8 cellular contexts compared by ENCODE assay signal in genomic region chr11:46332568-46333128, GRCh38. TPM values are rescaled to one million over a fixed set of nuclear protein-coding genes. Genes with fewer than 3 reads are reported as not detected.
DNase-seq lines count a peak whose midpoint lies in the region; TF ChIP-seq lines count a peak whose summit lies in the region.

No MANE protein-coding gene starts in this region.

- no peak for TF ChIP-seq POLR2A in breast epithelium (IDR thresholded peaks at IDR 0.05)
- TF ChIP-seq POLR2A in lower leg skin (IDR thresholded peaks at IDR 0.05) = no peak

- DNase-seq in breast epithelium (ENCODE audit: low spot score in 2 of 2) = no peak
- no peak for DNase-seq in MCF 10A (ENCODE audit: unreplicated experiment)
- DNase-seq in left kidney (ENCODE audit: low read depth, low spot score) = peak; percentile 81
- peak; percentile 72 for DNase-seq in stimulated activated naive CD4-positive, alpha-beta T cell treated with Interleukin-2 at 50 U/mL for 16 hours (lab: John Stamatoyannopoulos, UW)
- no peak for DNase-seq in lower leg skin (ENCODE audit: low spot score in 2 of 2)
- DNase-seq in ACHN = no peak
- no peak for DNase-seq in CD1c-positive myeloid dendritic cell (ENCODE audit: extremely low spot score)

- TF ChIP-seq CTCF in breast epithelium (IDR thresholded peaks at IDR 0.05) (no peak), MCF 10A (IDR thresholded peaks at IDR 0.05; ENCODE audit: unreplicated experiment) (no peak), lower leg skin (IDR thresholded peaks at IDR 0.05) (no peak)

- peaks cover 27% of the 10 kb centered on the region for H3K4me1 Mint-ChIP-seq in MCF 10A (ENCODE audit: insufficient read depth, unreplicated experiment)

- H3K27ac ChIP-seq in breast epithelium (no peak overlapping the region), angular gyrus (ENCODE audit: low read depth, low read length) (peak overlapping the region; percentile 15)

- CTCF ChIA-PET in MCF 10A (lab: Yijun Ruan, JAX) = interaction anchor here (0.5 to 1.0 kb wide), 3 partner anchors 9 to 216 kb away, joined by 3 to 4 read pairs (median 3); no protein-coding TSS in a partner anchor

- H3K36me3 ChIP-seq in breast epithelium = no peaks in the 10 kb centered on the region

- H3K4me3 ChIP-seq in breast epithelium (peak overlapping the region; percentile 38 to 65 (median 53)), lower leg skin (ENCODE audit: low read depth, poor library complexity, severe bottlenecking) (no peak overlapping the region)

- POLR2A ChIA-PET in MCF 10A (lab: Yijun Ruan, JAX) = no interaction called here

- no peak overlapping the region for H3K27ac Mint-ChIP-seq in MCF 10A (ENCODE audit: low read depth, unreplicated experiment)

- H3K36me3 Mint-ChIP-seq in MCF 10A (ENCODE audit: insufficient read depth, unreplicated experiment) = peaks cover 4% of the 10 kb centered on the region

- peaks cover 29% of the 10 kb centered on the region for H3K27me3 Mint-ChIP-seq in MCF 10A (ENCODE audit: insufficient read depth, unreplicated experiment)

- in situ Hi-C loops in ACHN (cut with HindIII; ENCODE audit: low pct_ligation_motif_present, low pct_unique_long_range_greater_than_20kb, low sequenced_read_pairs) = no loop called here

- WGBS in lower leg skin, 2 donors = 5% methylated on average over 8 to 12 of the region's 60 CpGs

- intact Hi-C loops in breast epithelium (cut with DNase I; ENCODE audit: low total_unique reads) (no loop called here), MCF 10A (cut with micrococcal nuclease) (no loop called here), lower leg skin (cut with DNase I; ENCODE audit: low total_unique reads) (no loop called here)

- no peak overlapping the region for H3K4me3 Mint-ChIP-seq in MCF 10A (ENCODE audit: unreplicated experiment)

- H3K4me1 ChIP-seq in breast epithelium = no peaks in the 10 kb centered on the region

- peaks cover 0 to 18% of the 10 kb centered on the region in 2 donors for H3K27me3 ChIP-seq in breast epithelium

- H3K9me3 ChIP-seq in breast epithelium = no peaks in the 10 kb centered on the region

- no peaks in the 10 kb centered on the region for H3K9me3 Mint-ChIP-seq in MCF 10A (ENCODE audit: unreplicated experiment)

- no TSS peak for BruUV-seq in MCF 10A (replicated peaks; lab: Mats Ljungman, UMichigan)

RNA-seq across cellular contexts. Expression of gene DGKZ, which starts 14.6 kb away (rescaled TPM):
- total RNA-seq in breast epithelium (10 to 100 TPM; 42.3 to 46.5 (median 46.2) TPM), MCF 10A (2022) (52.8 and 57.9 TPM in 2 replicates), lower leg skin (10 to 100 TPM; 41.8 to 86.4 (median 60.3) TPM)

RNA-seq across cellular contexts. Expression of gene MDK, which starts 48.8 kb away (rescaled TPM):
- total RNA-seq in breast epithelium (100 to 1,000 TPM in 1 of 3 donors, 10 to 100 TPM in 2; 20.5 to 115 (median 54.7) TPM), MCF 10A (2022) (0.49 and 1.8 TPM in 2 replicates), lower leg skin (10 to 100 TPM in 3 of 4 donors, 1 to 10 TPM in 1; 6.0 to 19.4 (median 12.0) TPM)

RNA-seq across cellular contexts. Expression of gene CREB3L1, which starts 55.2 kb away (rescaled TPM):
- total RNA-seq in breast epithelium (1 to 10 TPM; 1.6 to 5.1 (median 2.0) TPM), MCF 10A (2022) (not detected in 2 replicates), lower leg skin (1 to 10 TPM in 1 of 4 donors, under 1 TPM in 3; 0.15 to 2.3 (median 0.54) TPM)

RNA-seq across cellular contexts. Expression of gene CHRM4, which starts 58.9 kb away (rescaled TPM):
- 1 to 10 TPM in 1 of 3 donors, under 1 TPM in 1, not detected in 1; 0.66 to 1.1 TPM for total RNA-seq in breast epithelium
- total RNA-seq in MCF 10A (2022) = not detected in 2 replicates
- 1 to 10 TPM; 1.2 to 8.1 (median 3.3) TPM for total RNA-seq in lower leg skin

Comparison
In these comparisons a context has a peak if more than half of its experiments do, and no peak if none do; other contexts are left out.
1. DNase-seq: peak in left kidney (single experiment) and stimulated activated naive CD4-positive, alpha-beta T cell treated with Interleukin-2 at 50 U/mL for 16 hours (single experiment); none in breast epithelium (0 of 2), MCF 10A (single experiment), lower leg skin (0 of 2), ACHN (single experiment) and CD1c-positive myeloid dendritic cell (single experiment).